1 cellular context compared by ENCODE assay signal in genomic region chr2:216678098-216678465, GRCh38.
TF ChIP-seq lines count a peak whose summit lies in the region.

No MANE protein-coding gene starts in this region.

TF ChIP-seq in IMR-90, 13 proteins besides CTCF, POLR2A, EP300 and RAD21 (continued from another document):
- TF ChIP-seq CHD1 (IDR thresholded peaks at IDR 0.05; ENCODE audit: low read depth, low read length) (no peak), RCOR1 (IDR thresholded peaks at IDR 0.05; ENCODE audit: insufficient replicate concordance, low read length) (no peak), NFE2L2 (IDR thresholded peaks at IDR 0.05; ENCODE audit: low read depth, low read length) (no peak)
